Comparison of ENCODE assay signal across 8 cellular contexts in genomic region chr20:38032585-38033329, GRCh38. TPM values are rescaled to one million over a fixed set of nuclear protein-coding genes. Genes with fewer than 3 reads are reported as not detected.
A peak's percentile ranks its signal among the peaks of the same experiment; 100 is the strongest.
DNase-seq lines count a peak whose midpoint lies in the region; ATAC-seq and TF ChIP-seq lines count a peak whose summit lies in the region.

No MANE protein-coding gene starts in this region.

- peaks cover 29% of the 10 kb centered on the region for H3K36me3 Mint-ChIP-seq in mesothelial cell of epicardium

- H3K9me3 ChIP-seq in NT2/D1 (ENCODE audit: insufficient read depth, low read length) (no peaks in the 10 kb centered on the region), colonic mucosa (no peaks in the 10 kb centered on the region), thymus (ENCODE audit: control insufficient read depth) (no peaks in the 10 kb centered on the region)

- H3K27me3 ChIP-seq in NT2/D1 (ENCODE audit: insufficient read depth, insufficient read length) = no peaks in the 10 kb centered on the region
- H3K27me3 ChIP-seq in colonic mucosa = no peaks in the 10 kb centered on the region
- no peaks in the 10 kb centered on the region for H3K27me3 ChIP-seq in thymus (ENCODE audit: control insufficient read depth, insufficient read depth)

- peak; percentile 41 to 56 for DNase-seq in stimulated activated CD4-positive, alpha-beta T cell treated with anti-CD3 and anti-CD28 coated beads, Interleukin-15, amount 100 ng/mL, for 48 hours (ENCODE audit: low read depth in 2 of 2)
- DNase-seq in stimulated activated CD4-positive, alpha-beta T cell treated with anti-CD3 and anti-CD28 coated beads, Interleukin-4, amount 100 ng/mL, for 4 hours = no peak
- no peak for DNase-seq in NT2/D1 (ENCODE audit: low read depth, low spot score)
- DNase-seq in colonic mucosa = peak; percentile 23
- no peak for DNase-seq in mesothelial cell of epicardium (ENCODE audit: low spot score in 2 of 2, unreplicated experiment in 2 of 2)
- no peak for DNase-seq in hepatic stellate cell (ENCODE audit: low spot score)

- no peaks in the 10 kb centered on the region for H3K27me3 Mint-ChIP-seq in mesothelial cell of epicardium (ENCODE audit: low read depth)

- peaks cover 40% of the 10 kb centered on the region for H3K4me1 Mint-ChIP-seq in mesothelial cell of epicardium

- intact Hi-C loops in colonic mucosa (cut with DNase I) = no loop called here

- WGBS in thymus = 33% methylated on average over 28 of the region's 28 CpGs

- H3K36me3 ChIP-seq in NT2/D1 (ENCODE audit: insufficient read depth, insufficient read length, low read length) (peaks cover 41% of the 10 kb centered on the region), colonic mucosa (no peaks in the 10 kb centered on the region), thymus (ENCODE audit: control insufficient read depth, insufficient read depth) (peaks cover 5% of the 10 kb centered on the region)

- TF ChIP-seq CTCF in colonic mucosa (IDR thresholded peaks at IDR 0.05) (no peak), mesothelial cell of epicardium (IDR thresholded peaks at IDR 0.05; ENCODE audit: unreplicated experiment) (no peak)

- H3K27ac ChIP-seq in colonic mucosa (peak overlapping the region; percentile 88), thymus (ENCODE audit: low read depth) (peak overlapping the region; percentile 86)

- H3K9me3 Mint-ChIP-seq in mesothelial cell of epicardium = peaks cover 13% of the 10 kb centered on the region

- peak; percentile 41 for ATAC-seq in HG02870 (IDR thresholded peaks at IDR 0.05; ENCODE audit: unreplicated experiment)

- H3K4me1 ChIP-seq in NT2/D1 (ENCODE audit: insufficient read depth, insufficient read length) = peaks cover 6% of the 10 kb centered on the region
- H3K4me1 ChIP-seq in colonic mucosa = peaks cover 6% of the 10 kb centered on the region
- H3K4me1 ChIP-seq in thymus (ENCODE audit: control insufficient read depth, insufficient read depth, low read length) = peaks cover 25% of the 10 kb centered on the region

- H3K9ac ChIP-seq in NT2/D1 (ENCODE audit: insufficient read length, low read depth) (peak overlapping the region; percentile 97), colonic mucosa (ENCODE audit: low read depth in 2 of 2, low read length in 2 of 2) (peak overlapping the region; percentile 63 to 96)

- peak overlapping the region; percentile 96 for H3K4me3 Mint-ChIP-seq in mesothelial cell of epicardium

- peak overlapping the region; percentile 96 for H3K27ac Mint-ChIP-seq in mesothelial cell of epicardium

- H3K4me3 ChIP-seq in NT2/D1 (ENCODE audit: insufficient read length, low read depth) (peak overlapping the region; percentile 90), colonic mucosa (peak overlapping the region; percentile 99), thymus (ENCODE audit: low read length) (peak overlapping the region; percentile 97)

RNA-seq across cellular contexts. Expression of gene TTI1, which starts 0.5 kb away (rescaled TPM):
- total RNA-seq in colonic mucosa = 10 to 100 TPM; 10.2 to 23.0 TPM
- 33.2 to 33.7 TPM (median 33.6 TPM) in 3 replicates for total RNA-seq in mesothelial cell of epicardium
- polyA plus RNA-seq in thymus = 11.2 TPM

RNA-seq across cellular contexts. Expression of gene RPRD1B, which starts 0.8 kb away (rescaled TPM):
- total RNA-seq in colonic mucosa (10 to 100 TPM; 22.7 to 42.5 TPM), mesothelial cell of epicardium (47.8 to 52.7 TPM (median 48.4 TPM) in 3 replicates)
- polyA plus RNA-seq in thymus = 14.5 TPM

Comparison
In these comparisons a context has a peak if more than half of its experiments do, and no peak if none do; other contexts are left out.
1. DNase-seq: peak in stimulated activated CD4-positive, alpha-beta T cell treated with anti-CD3 and anti-CD28 coated beads, Interleukin-15, amount 100 ng/mL, for 48 hours (2 of 2) and colonic mucosa (single experiment); none in stimulated activated CD4-positive, alpha-beta T cell treated with anti-CD3 and anti-CD28 coated beads, Interleukin-4, amount 100 ng/mL, for 4 hours (0 of 2), NT2/D1 (single experiment), mesothelial cell of epicardium (0 of 2) and hepatic stellate cell (single experiment).
2. Peak in every context shown above with its lines, with median percentiles within 50 percentile points of each other: H3K4me3 ChIP-seq.